In the genomic region with DNA sequence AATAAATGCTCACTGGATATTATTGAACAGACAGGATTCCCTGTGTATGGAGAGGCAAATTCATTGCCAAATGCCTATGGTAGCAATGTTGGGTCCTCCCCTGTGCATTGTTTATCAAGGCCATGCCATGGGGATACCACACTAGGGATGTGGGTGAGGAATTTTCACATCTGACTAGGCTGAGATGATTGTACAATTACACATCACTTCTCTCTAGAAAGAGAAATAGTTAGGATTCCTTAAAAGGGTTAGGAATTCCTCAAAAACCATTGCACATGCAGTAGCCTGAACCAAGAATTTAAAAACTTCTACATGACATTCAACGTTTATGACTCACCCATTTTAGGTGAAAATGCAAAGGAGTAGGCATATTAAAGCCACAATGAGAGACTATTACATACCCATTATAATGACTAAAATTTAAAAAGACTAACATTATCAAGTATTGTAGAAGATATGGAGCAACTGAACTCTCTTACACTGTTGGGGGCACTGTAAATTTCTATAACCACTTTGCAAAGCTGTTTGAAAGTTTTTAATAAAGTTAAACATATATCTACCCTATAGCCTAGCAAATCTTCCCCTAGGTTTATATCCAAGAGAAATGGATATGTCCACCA, we compare ENCODE assay signal across 2 cellular contexts.
TF ChIP-seq lines count a peak whose summit lies in the region.

No MANE protein-coding gene starts in this region.

TF ChIP-seq in SK-N-SH treated with all-trans-retinoic acid at 6 μM for 48 hours, 23 proteins besides CTCF, POLR2A, EP300 and RAD21 (continued from another document):
- TF ChIP-seq, protein P1, sequence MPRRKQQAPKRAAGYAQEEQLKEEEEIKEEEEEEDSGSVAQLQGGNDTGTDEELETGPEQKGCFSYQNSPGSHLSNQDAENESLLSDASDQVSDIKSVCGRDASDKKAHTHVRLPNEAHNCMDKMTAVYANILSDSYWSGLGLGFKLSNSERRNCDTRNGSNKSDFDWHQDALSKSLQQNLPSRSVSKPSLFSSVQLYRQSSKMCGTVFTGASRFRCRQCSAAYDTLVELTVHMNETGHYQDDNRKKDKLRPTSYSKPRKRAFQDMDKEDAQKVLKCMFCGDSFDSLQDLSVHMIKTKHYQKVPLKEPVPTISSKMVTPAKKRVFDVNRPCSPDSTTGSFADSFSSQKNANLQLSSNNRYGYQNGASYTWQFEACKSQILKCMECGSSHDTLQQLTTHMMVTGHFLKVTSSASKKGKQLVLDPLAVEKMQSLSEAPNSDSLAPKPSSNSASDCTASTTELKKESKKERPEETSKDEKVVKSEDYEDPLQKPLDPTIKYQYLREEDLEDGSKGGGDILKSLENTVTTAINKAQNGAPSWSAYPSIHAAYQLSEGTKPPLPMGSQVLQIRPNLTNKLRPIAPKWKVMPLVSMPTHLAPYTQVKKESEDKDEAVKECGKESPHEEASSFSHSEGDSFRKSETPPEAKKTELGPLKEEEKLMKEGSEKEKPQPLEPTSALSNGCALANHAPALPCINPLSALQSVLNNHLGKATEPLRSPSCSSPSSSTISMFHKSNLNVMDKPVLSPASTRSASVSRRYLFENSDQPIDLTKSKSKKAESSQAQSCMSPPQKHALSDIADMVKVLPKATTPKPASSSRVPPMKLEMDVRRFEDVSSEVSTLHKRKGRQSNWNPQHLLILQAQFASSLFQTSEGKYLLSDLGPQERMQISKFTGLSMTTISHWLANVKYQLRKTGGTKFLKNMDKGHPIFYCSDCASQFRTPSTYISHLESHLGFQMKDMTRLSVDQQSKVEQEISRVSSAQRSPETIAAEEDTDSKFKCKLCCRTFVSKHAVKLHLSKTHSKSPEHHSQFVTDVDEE (CRISPR knock-in tag; IDR thresholded peaks at IDR 0.05), result no peak
- no peak for TF ChIP-seq ARNTL (CRISPR knock-in tag; IDR thresholded peaks at IDR 0.05; ENCODE audit: borderline replicate concordance, low read depth)
- TF ChIP-seq ZC3H10 (CRISPR knock-in tag; IDR thresholded peaks at IDR 0.05), result no peak
- no peak for TF ChIP-seq ESRRG (CRISPR knock-in tag; IDR thresholded peaks at IDR 0.05)
- TF ChIP-seq OSR1 (CRISPR knock-in tag; IDR thresholded peaks at IDR 0.05), result no peak
- no peak for TF ChIP-seq ZNF8 (CRISPR knock-in tag; IDR thresholded peaks at IDR 0.05)
- TF ChIP-seq, protein P2, sequence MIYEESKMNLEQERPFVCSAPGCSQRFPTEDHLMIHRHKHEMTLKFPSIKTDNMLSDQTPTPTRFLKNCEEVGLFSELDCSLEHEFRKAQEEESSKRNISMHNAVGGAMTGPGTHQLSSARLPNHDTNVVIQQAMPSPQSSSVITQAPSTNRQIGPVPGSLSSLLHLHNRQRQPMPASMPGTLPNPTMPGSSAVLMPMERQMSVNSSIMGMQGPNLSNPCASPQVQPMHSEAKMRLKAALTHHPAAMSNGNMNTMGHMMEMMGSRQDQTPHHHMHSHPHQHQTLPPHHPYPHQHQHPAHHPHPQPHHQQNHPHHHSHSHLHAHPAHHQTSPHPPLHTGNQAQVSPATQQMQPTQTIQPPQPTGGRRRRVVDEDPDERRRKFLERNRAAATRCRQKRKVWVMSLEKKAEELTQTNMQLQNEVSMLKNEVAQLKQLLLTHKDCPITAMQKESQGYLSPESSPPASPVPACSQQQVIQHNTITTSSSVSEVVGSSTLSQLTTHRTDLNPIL (CRISPR knock-in tag; IDR thresholded peaks at IDR 0.05; ENCODE audit: low read depth), result no peak
- no peak for TF ChIP-seq ZFP3 (CRISPR knock-in tag; IDR thresholded peaks at IDR 0.05)
- no peak for TF ChIP-seq CSDC2 (CRISPR knock-in tag; IDR thresholded peaks at IDR 0.05)
- TF ChIP-seq ZFP30 (CRISPR knock-in tag; IDR thresholded peaks at IDR 0.05), result no peak
- TF ChIP-seq ZNF70 (CRISPR knock-in tag; IDR thresholded peaks at IDR 0.05), result no peak
- TF ChIP-seq, protein P3, sequence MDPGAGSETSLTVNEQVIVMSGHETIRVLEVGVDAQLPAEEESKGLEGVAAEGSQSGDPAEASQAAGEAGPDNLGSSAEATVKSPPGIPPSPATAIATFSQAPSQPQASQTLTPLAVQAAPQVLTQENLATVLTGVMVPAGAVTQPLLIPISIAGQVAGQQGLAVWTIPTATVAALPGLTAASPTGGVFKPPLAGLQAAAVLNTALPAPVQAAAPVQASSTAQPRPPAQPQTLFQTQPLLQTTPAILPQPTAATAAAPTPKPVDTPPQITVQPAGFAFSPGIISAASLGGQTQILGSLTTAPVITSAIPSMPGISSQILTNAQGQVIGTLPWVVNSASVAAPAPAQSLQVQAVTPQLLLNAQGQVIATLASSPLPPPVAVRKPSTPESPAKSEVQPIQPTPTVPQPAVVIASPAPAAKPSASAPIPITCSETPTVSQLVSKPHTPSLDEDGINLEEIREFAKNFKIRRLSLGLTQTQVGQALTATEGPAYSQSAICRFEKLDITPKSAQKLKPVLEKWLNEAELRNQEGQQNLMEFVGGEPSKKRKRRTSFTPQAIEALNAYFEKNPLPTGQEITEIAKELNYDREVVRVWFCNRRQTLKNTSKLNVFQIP (CRISPR knock-in tag; IDR thresholded peaks at IDR 0.05; ENCODE audit: borderline replicate concordance, low read depth), result no peak
- TF ChIP-seq, protein P4, sequence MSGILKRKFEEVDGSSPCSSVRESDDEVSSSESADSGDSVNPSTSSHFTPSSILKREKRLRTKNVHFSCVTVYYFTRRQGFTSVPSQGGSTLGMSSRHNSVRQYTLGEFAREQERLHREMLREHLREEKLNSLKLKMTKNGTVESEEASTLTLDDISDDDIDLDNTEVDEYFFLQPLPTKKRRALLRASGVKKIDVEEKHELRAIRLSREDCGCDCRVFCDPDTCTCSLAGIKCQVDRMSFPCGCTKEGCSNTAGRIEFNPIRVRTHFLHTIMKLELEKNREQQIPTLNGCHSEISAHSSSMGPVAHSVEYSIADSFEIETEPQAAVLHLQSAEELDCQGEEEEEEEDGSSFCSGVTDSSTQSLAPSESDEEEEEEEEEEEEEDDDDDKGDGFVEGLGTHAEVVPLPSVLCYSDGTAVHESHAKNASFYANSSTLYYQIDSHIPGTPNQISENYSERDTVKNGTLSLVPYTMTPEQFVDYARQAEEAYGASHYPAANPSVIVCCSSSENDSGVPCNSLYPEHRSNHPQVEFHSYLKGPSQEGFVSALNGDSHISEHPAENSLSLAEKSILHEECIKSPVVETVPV (CRISPR knock-in tag; IDR thresholded peaks at IDR 0.05), result no peak

TF ChIP-seq in SK-N-SH, 30 proteins besides CTCF, POLR2A, EP300 and RAD21 (continued from another document):
- TF ChIP-seq, protein P5, sequence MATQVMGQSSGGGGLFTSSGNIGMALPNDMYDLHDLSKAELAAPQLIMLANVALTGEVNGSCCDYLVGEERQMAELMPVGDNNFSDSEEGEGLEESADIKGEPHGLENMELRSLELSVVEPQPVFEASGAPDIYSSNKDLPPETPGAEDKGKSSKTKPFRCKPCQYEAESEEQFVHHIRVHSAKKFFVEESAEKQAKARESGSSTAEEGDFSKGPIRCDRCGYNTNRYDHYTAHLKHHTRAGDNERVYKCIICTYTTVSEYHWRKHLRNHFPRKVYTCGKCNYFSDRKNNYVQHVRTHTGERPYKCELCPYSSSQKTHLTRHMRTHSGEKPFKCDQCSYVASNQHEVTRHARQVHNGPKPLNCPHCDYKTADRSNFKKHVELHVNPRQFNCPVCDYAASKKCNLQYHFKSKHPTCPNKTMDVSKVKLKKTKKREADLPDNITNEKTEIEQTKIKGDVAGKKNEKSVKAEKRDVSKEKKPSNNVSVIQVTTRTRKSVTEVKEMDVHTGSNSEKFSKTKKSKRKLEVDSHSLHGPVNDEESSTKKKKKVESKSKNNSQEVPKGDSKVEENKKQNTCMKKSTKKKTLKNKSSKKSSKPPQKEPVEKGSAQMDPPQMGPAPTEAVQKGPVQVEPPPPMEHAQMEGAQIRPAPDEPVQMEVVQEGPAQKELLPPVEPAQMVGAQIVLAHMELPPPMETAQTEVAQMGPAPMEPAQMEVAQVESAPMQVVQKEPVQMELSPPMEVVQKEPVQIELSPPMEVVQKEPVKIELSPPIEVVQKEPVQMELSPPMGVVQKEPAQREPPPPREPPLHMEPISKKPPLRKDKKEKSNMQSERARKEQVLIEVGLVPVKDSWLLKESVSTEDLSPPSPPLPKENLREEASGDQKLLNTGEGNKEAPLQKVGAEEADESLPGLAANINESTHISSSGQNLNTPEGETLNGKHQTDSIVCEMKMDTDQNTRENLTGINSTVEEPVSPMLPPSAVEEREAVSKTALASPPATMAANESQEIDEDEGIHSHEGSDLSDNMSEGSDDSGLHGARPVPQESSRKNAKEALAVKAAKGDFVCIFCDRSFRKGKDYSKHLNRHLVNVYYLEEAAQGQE (IDR thresholded peaks at IDR 0.05; ENCODE audit: low read depth, low read length), result no peak
- TF ChIP-seq, protein P6, sequence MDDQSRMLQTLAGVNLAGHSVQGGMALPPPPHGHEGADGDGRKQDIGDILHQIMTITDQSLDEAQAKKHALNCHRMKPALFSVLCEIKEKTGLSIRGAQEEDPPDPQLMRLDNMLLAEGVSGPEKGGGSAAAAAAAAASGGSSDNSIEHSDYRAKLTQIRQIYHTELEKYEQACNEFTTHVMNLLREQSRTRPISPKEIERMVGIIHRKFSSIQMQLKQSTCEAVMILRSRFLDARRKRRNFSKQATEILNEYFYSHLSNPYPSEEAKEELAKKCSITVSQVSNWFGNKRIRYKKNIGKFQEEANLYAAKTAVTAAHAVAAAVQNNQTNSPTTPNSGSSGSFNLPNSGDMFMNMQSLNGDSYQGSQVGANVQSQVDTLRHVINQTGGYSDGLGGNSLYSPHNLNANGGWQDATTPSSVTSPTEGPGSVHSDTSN (IDR thresholded peaks at IDR 0.05), result no peak
- no peak for TF ChIP-seq TEAD4 (IDR thresholded peaks at IDR 0.05; ENCODE audit: borderline replicate concordance, insufficient read depth)
- TF ChIP-seq TCF12 (IDR thresholded peaks at IDR 0.05), result no peak
- TF ChIP-seq FOXM1 (IDR thresholded peaks at IDR 0.05; ENCODE audit: low read depth), result no peak
